Comparison of ENCODE assay signal across 13 cellular contexts in genomic region chr3:123409443-123410148, GRCh38. TPM values are rescaled to one million over a fixed set of nuclear protein-coding genes. Genes with fewer than 3 reads are reported as not detected.
DNase-seq lines count a peak whose midpoint lies in the region; ATAC-seq, FAIRE-seq and TF ChIP-seq lines count a peak whose summit lies in the region.
"Had no signal": no experiment of that assay in that cellular context is flagged by ENCODE, and none has a peak within 500 bp of the region (broad histone marks: within the 10 kb centered on the region; RNA-seq: fewer than 3 reads in every experiment).

No MANE protein-coding gene starts in this region.

- no peak for TF ChIP-seq RAD21 in A549 (conservative IDR thresholded peaks at IDR 0.05 in 1 of 2, IDR thresholded peaks at IDR 0.05 in 1 of 2)

- POLR2A ChIA-PET in A549 (lab: Yijun Ruan, JAX), result no interaction called here

- H3K27ac Mint-ChIP-seq in osteocyte (ENCODE audit: unreplicated experiment), result no peak overlapping the region
- H3K27ac Mint-ChIP-seq: activated T-helper 17 cell treated with anti-CD3 and anti-CD28 coated beads, Interleukin-2, amount 50 U/mL, for 72 hours; T-cell had no signal

- no peaks in the 10 kb centered on the region for H3K9me3 ChIP-seq in A549
- H3K9me3 ChIP-seq in ascending aorta, result no peaks in the 10 kb centered on the region
- no peaks in the 10 kb centered on the region for H3K9me3 ChIP-seq in left lung

- H3K4me2 ChIP-seq in A549, result peak overlapping the region; percentile 30

- 19% methylated on average over 5 of the region's 5 CpGs for WGBS in A549 (ENCODE audit: missing lambda C conversion rate)

- H3K4me3 Mint-ChIP-seq in osteocyte (ENCODE audit: unreplicated experiment), result no peak overlapping the region
- H3K4me3 Mint-ChIP-seq: activated T-helper 17 cell treated with anti-CD3 and anti-CD28 coated beads, Interleukin-2, amount 50 U/mL, for 72 hours; T-cell had no signal

- no peaks in the 10 kb centered on the region for H3K36me3 ChIP-seq in ascending aorta
- H3K36me3 ChIP-seq in left lung, result no peaks in the 10 kb centered on the region
- H3K36me3 ChIP-seq: brain microvascular endothelial cell had no signal

- H3K4me1 ChIP-seq in A549, result peaks cover 12% of the 10 kb centered on the region
- H3K4me1 ChIP-seq in ascending aorta, result peaks cover 14 to 67% of the 10 kb centered on the region in 2 donors
- H3K4me1 ChIP-seq in left lung, result no peaks in the 10 kb centered on the region

- DNase-seq in A549 (ENCODE audit: low read depth in 1 of 2, low spot score in 1 of 2) (peak; percentile 20 to 45), HK-2 (ENCODE audit: unreplicated experiment) (peak; percentile 71), ascending aorta (ENCODE audit: low spot score in 2 of 2) (no peak), mucosa of gallbladder (ENCODE audit: low spot score) (peak; percentile 72), left lung (no peak), osteocyte (ENCODE audit: extremely low spot score, unreplicated experiment) (no peak), GM12892 (ENCODE audit: insufficient read length) (no peak)
- DNase-seq: AML-193, brain microvascular endothelial cell, T-cell had no signal

- H3K36me3 Mint-ChIP-seq in osteocyte (ENCODE audit: unreplicated experiment), result no peaks in the 10 kb centered on the region
- H3K36me3 Mint-ChIP-seq: T-cell had no signal

- no peaks in the 10 kb centered on the region for H3K9me3 Mint-ChIP-seq in osteocyte (ENCODE audit: unreplicated experiment)
- H3K9me3 Mint-ChIP-seq: activated T-helper 17 cell treated with anti-CD3 and anti-CD28 coated beads, Interleukin-2, amount 50 U/mL, for 72 hours; T-cell had no signal

- CTCF ChIA-PET in A549 (lab: Yijun Ruan, JAX), result interaction anchor here (1.3 to 1.8 kb wide), 2 partner anchors 9 to 80 kb away, joined by 3 to 4 read pairs; no protein-coding TSS in a partner anchor

- intact Hi-C loops in ascending aorta (cut with DNase I), result loop anchor here (5.0 kb wide), 3 partner anchors 37 to 432 kb away; partner anchors contain the start of gene ADCY5
- intact Hi-C loops in left lung (cut with DNase I), result no loop called here

- H3K27me3 Mint-ChIP-seq in osteocyte (ENCODE audit: unreplicated experiment), result peaks cover 2% of the 10 kb centered on the region
- H3K27me3 Mint-ChIP-seq: T-cell had no signal

- TF ChIP-seq POLR2A in A549 (IDR thresholded peaks at IDR 0.05; ENCODE audit: low read length) (no peak), GM12892 (IDR thresholded peaks at IDR 0.05; ENCODE audit: low read depth, low read length) (no peak)

- TF ChIP-seq CTCF in A549 (IDR thresholded peaks at IDR 0.05) (no peak), ascending aorta (IDR thresholded peaks at IDR 0.05) (no peak), left lung (IDR thresholded peaks at IDR 0.05) (no peak), osteocyte (IDR thresholded peaks at IDR 0.05) (no peak)

- FAIRE-seq in A549 (lab: Jason Lieb, UNC) (no peak), GM12892 (lab: Jason Lieb, UNC) (no peak)

- no peak overlapping the region for H3K27ac ChIP-seq in A549
- H3K27ac ChIP-seq in ascending aorta, result peak overlapping the region; percentile 85 to 87
- H3K27ac ChIP-seq in left lung, result no peak overlapping the region
- H3K27ac ChIP-seq: brain microvascular endothelial cell, HL-60 had no signal

- ATAC-seq in A549, result peak; percentile 27 to 36; a peak in 2 of 6 replicates
- no peak for ATAC-seq in left lung
- no peak for ATAC-seq in HG03457 (IDR thresholded peaks at IDR 0.05; ENCODE audit: unreplicated experiment)
- ATAC-seq: activated T-helper 17 cell treated with anti-CD3 and anti-CD28 coated beads, Interleukin-2, amount 50 U/mL, for 72 hours; T-cell had no signal

- no peak overlapping the region for H3K4me3 ChIP-seq in A549
- H3K4me3 ChIP-seq in ascending aorta, result no peak overlapping the region
- no peak overlapping the region for H3K4me3 ChIP-seq in left lung

- H3K27me3 ChIP-seq in ascending aorta, result no peaks in the 10 kb centered on the region
- no peaks in the 10 kb centered on the region for H3K27me3 ChIP-seq in left lung

- peaks cover 45% of the 10 kb centered on the region for H3K4me1 Mint-ChIP-seq in osteocyte (ENCODE audit: unreplicated experiment)
- H3K4me1 Mint-ChIP-seq: activated T-helper 17 cell treated with anti-CD3 and anti-CD28 coated beads, Interleukin-2, amount 50 U/mL, for 72 hours; T-cell had no signal

- no peak for TF ChIP-seq EP300 in A549 (IDR thresholded peaks at IDR 0.05)

TF ChIP-seq in A549, 52 proteins besides CTCF, POLR2A, EP300 and RAD21:
- TF ChIP-seq MAZ (IDR thresholded peaks at IDR 0.05; ENCODE audit: borderline replicate concordance, low read depth, low read length) (no peak), MYC (IDR thresholded peaks at IDR 0.05; ENCODE audit: borderline replicate concordance, low read length) (no peak), FOSB (CRISPR knock-in tag; IDR thresholded peaks at IDR 0.05) (no peak)

RNA-seq across cellular contexts. Expression of gene ADCY5, which starts 39.3 kb away (rescaled TPM):
- polyA plus RNA-seq in A549 (2011; rRNA removed) (0.68 and 0.70 TPM in 2 replicates), A549 (2017; fragmentation: RNase III; extraction: RNeasy Plus Mini Kit Qiagen cat#74134 plus additional on column Dnase treatment) (0.38 to 0.57 TPM (median 0.46 TPM) in 3 replicates)
- polyA plus RNA-seq in A549 (2012; cell fraction: cytosol; rRNA removed), result 0.36 and 1.0 TPM in 2 replicates
- polyA plus RNA-seq in A549 (2012; cell fraction: nucleus; rRNA removed), result 0.88 and 1.2 TPM in 2 replicates
- 3.9 and 6.3 TPM in 2 replicates for polyA minus RNA-seq in A549 (2011; rRNA and poly(A)+ RNA removed)
- total RNA-seq in ascending aorta (32.2 TPM), mucosa of gallbladder (25.8 TPM), left lung (1 to 10 TPM; 3.4 to 5.7 TPM), osteocyte (10.6 and 15.3 TPM in 2 replicates)
- polyA plus RNA-seq in GM12892 (2012; ENCODE audit: missing spikeins), result 0.02 TPM
- total RNA-seq: activated T-helper 17 cell treated with anti-CD3 and anti-CD28 coated beads, Interleukin-2, amount 50 U/mL, for 72 hours had no signal

Comparison
In these comparisons a context has a peak if more than half of its experiments do, and no peak if none do; other contexts are left out.
1. ATAC-seq: peak in A549 (2 of 2); none in left lung (single experiment) and HG03457 (single experiment).
2. DNase-seq: peak in A549 (2 of 2), HK-2 (single experiment) and mucosa of gallbladder (single experiment); none in ascending aorta (0 of 2), left lung (0 of 2), osteocyte (single experiment) and GM12892 (single experiment).
3. H3K27ac ChIP-seq: peak in ascending aorta (2 of 2); none in A549 (0 of 2) and left lung (0 of 2).